In the genomic region with DNA sequence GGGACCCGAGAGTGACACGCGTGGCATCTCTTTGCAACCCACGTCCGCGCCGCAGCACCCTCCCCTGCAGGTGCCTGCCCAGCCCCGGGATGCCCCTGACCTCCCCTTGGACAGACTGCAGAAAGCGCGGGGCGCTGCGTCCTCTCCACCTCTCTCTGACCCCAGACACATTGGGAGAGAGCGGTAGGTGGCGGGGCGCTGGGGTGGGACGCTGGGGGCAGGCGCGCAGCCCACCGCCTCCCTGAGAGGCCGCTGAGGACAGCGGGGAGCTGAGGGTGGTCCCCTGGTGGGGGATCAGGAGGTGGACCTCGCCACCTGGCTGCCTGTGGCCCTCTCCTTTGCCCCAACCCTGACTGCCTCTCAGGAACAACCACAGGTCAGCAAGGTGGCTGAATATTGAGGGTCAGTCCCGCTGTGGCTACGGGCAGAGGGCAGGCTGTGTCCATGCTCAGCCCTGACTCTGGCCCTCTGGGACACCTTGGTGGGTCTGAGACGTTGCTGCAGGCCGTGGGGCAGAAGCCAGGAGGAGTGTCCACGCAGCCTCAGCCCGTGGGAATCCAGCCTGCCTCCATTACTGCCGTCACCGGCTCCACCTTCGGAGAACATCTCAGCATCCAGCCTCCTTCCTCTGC, we compare ENCODE assay signal across 7 cellular contexts. TPM values are rescaled to one million over a fixed set of nuclear protein-coding genes. Genes with fewer than 3 reads are reported as not detected.
DNase-seq lines count a peak whose midpoint lies in the region; ATAC-seq, FAIRE-seq and TF ChIP-seq lines count a peak whose summit lies in the region.
"Had no signal": no experiment of that assay in that cellular context is flagged by ENCODE, and none has a peak within 500 bp of the region (broad histone marks: within the 10 kb centered on the region; RNA-seq: fewer than 3 reads in every experiment).

No MANE protein-coding gene starts in this region.

- TF ChIP-seq CTCF in K562 (IDR thresholded peaks at IDR 0.05 in 2 of 3, conservative IDR thresholded peaks at IDR 0.05 in 1 of 3; ENCODE audit: insufficient read depth in 2 of 3, low read depth in 1 of 3, low read length in 3 of 3) (no peak), nephron progenitor cell (IDR thresholded peaks at IDR 0.05) (no peak)

- no peaks in the 10 kb centered on the region for H3K9me3 Mint-ChIP-seq in nephron progenitor cell

- no peak for FAIRE-seq in K562 (lab: Jason Lieb, UNC)
- FAIRE-seq: TTC549 had no signal

- ATAC-seq in GM21825 (IDR thresholded peaks at IDR 0.05; ENCODE audit: unreplicated experiment) (peak; percentile 18), K562 (peak; percentile 56), HG03442 (IDR thresholded peaks at IDR 0.05; ENCODE audit: unreplicated experiment) (no peak)

- H3K36me3 ChIP-seq in K562 (ENCODE audit: control insufficient read depth, insufficient read depth, low read length), result peaks cover 30% of the 10 kb centered on the region

- peaks cover 3% of the 10 kb centered on the region for H3K27me3 Mint-ChIP-seq in nephron progenitor cell (ENCODE audit: low read depth, poor library complexity)

- in situ Hi-C loops in K562 (cut with MboI), result no loop called here

- DNase-seq in K562 (ENCODE audit: extremely low read depth in 1 of 4, low spot score in 3 of 4) (no peak), nephron progenitor cell (no peak), AG08395 (ENCODE audit: low spot score) (no peak)
- DNase-seq in activated CD8-positive, alpha-beta memory T cell treated with anti-CD3 and anti-CD28 coated beads for 24 hours, result no peak

- POLR2A ChIA-PET in K562 (lab: Yijun Ruan, JAX), result interaction anchor here (0.6 to 1.2 kb wide), 4 partner anchors 10 to 854 kb away, joined by 3 to 4 read pairs (median 3); no protein-coding TSS in a partner anchor

- H3K4me1 Mint-ChIP-seq in nephron progenitor cell, result peaks cover 49% of the 10 kb centered on the region

- H3K9ac ChIP-seq in K562 (ENCODE audit: insufficient read depth in 1 of 2, low read depth in 2 of 2, low read length in 2 of 2), result peak overlapping the region; percentile 69 to 97

- 26% methylated on average over 31 of the region's 31 CpGs for WGBS in K562 (ENCODE audit: insufficient coverage, low coverage, missing lambda C conversion rate)

- CTCF ChIA-PET in K562 (lab: Yijun Ruan, JAX; ENCODE audit: low intra/inter-chr PET ratio), result no interaction called here

- H3K27ac ChIP-seq in K562 (ENCODE audit: extremely low read depth, low read depth, low read length), result peak overlapping the region; percentile 89

- H3K79me2 ChIP-seq in K562 (ENCODE audit: control insufficient read depth, insufficient read depth, low read length), result peaks cover 49% of the 10 kb centered on the region

- TSS peak; percentile 71 for BruUV-seq in K562 (replicated peaks; lab: Mats Ljungman, UMichigan)

- peaks cover 10% of the 10 kb centered on the region for H3K36me3 Mint-ChIP-seq in nephron progenitor cell (ENCODE audit: low read depth)

- TF ChIP-seq RAD21 in K562 (CRISPR knock-in tag; conservative IDR thresholded peaks at IDR 0.05 in 1 of 2, IDR thresholded peaks at IDR 0.05 in 1 of 2), result no peak

- peak overlapping the region; percentile 80 for H3K4me3 Mint-ChIP-seq in nephron progenitor cell

- peaks cover 23% of the 10 kb centered on the region for H4K20me1 ChIP-seq in K562 (replicated peaks; ENCODE audit: control insufficient read depth, insufficient read depth, low read length)

- peak overlapping the region; percentile 97 for H3K4me3 ChIP-seq in K562

- H3K27me3 ChIP-seq in K562 (ENCODE audit: control insufficient read depth in 2 of 2, insufficient read depth in 2 of 2, low read length in 2 of 2), result no peaks in the 10 kb centered on the region

- no peak for TF ChIP-seq POLR2A in K562 (conservative IDR thresholded peaks at IDR 0.05)

- H2AFZ ChIP-seq in K562 (ENCODE audit: low read depth, low read length), result peak overlapping the region; percentile 86

- peak overlapping the region; percentile 81 for H3K4me2 ChIP-seq in K562 (ENCODE audit: insufficient read depth, low read length)

- no peaks in the 10 kb centered on the region for H3K9me3 ChIP-seq in K562 (replicated peaks; ENCODE audit: control insufficient read depth, insufficient read depth, low read depth, low read length)

- intact Hi-C loops in K562 (cut with micrococcal nuclease), result no loop called here

- H3K9me1 ChIP-seq in K562 (ENCODE audit: control insufficient read depth, insufficient read depth, low read length), result peaks cover 7% of the 10 kb centered on the region

- H3K27ac Mint-ChIP-seq in nephron progenitor cell, result no peak overlapping the region

- H3K4me1 ChIP-seq in K562 (replicated peaks in 1 of 2; ENCODE audit: control insufficient read depth in 2 of 2, insufficient read depth in 2 of 2, low read length in 2 of 2), result peaks cover 16 to 54% of the 10 kb centered on the region in 2 experiments; a peak in 4 of 5 replicates

- TF ChIP-seq EP300 in K562 (IDR thresholded peaks at IDR 0.05; ENCODE audit: low read length), result no peak

RNA-seq across cellular contexts. Expression of a gene that starts 0.8 kb away (rescaled TPM):
- total RNA-seq in K562 (2011; cell fraction: chromatin; rRNA removed; ENCODE audit: low replicate concordance), result 155 and 222 TPM in 2 replicates
- total RNA-seq in K562 (2011; cell fraction: nucleolus; rRNA removed), result 116 and 127 TPM in 2 replicates
- total RNA-seq in K562 (2011; cell fraction: nucleoplasm; rRNA removed), result 111 and 123 TPM in 2 replicates
- 110 and 124 TPM in 2 replicates for total RNA-seq in K562 (2014; rRNA removed)
- 47.1 and 51.5 TPM in 2 replicates for total RNA-seq in K562 (2014; rRNA removed; fragmentation: Illumina TruSeq; extraction: Trizol)
- 73.0 and 75.5 TPM in 2 replicates for total RNA-seq in K562 (2015; rRNA removed; fragmentation: Illumina TruSeq; extraction: Trizol)
- 109 and 112 TPM in 2 replicates for total RNA-seq in K562 (2021)
- polyA plus RNA-seq in K562 (2011; rRNA removed), result 36.4 and 45.5 TPM in 2 replicates
- 45.1 and 76.3 TPM in 2 replicates for polyA plus RNA-seq in K562 (2011; cell fraction: cytosol; rRNA removed)
- 61.5 and 87.2 TPM in 2 replicates for polyA plus RNA-seq in K562 (2011; cell fraction: nucleus; rRNA removed)
- 72.3 and 75.8 TPM in 2 replicates for polyA plus RNA-seq in K562 (2012)
- 81.5 and 83.2 TPM in 2 replicates for polyA plus RNA-seq in K562 (2014; fragmentation: Illumina TruSeq; extraction: Trizol)
- 1 to 10 TPM in 1 of 2 experiments, under 1 TPM in 1; 0.93 to 2.3 TPM for polyA plus RNA-seq in K562 (2014; fragmentation: Nextera tagmentation; extraction: Ambion mirVana)
- polyA plus RNA-seq in K562 (2014; rRNA removed), result 107 and 108 TPM in 2 replicates
- polyA minus RNA-seq in K562 (2011; rRNA and poly(A)+ RNA removed), result 12.5 and 14.9 TPM in 2 replicates
- 35.1 and 36.5 TPM in 2 replicates for polyA minus RNA-seq in K562 (2011; cell fraction: cytosol; rRNA and poly(A)+ RNA removed)
- 33.1 and 42.7 TPM in 2 replicates for polyA minus RNA-seq in K562 (2011; cell fraction: nucleus; rRNA and poly(A)+ RNA removed)

RNA-seq across cellular contexts. Expression of a gene that starts 5.8 kb away (rescaled TPM):
- 1.6 and 4.3 TPM in 2 replicates for total RNA-seq in K562 (2011; cell fraction: chromatin; rRNA removed; ENCODE audit: low replicate concordance)
- total RNA-seq in K562 (2011; cell fraction: nucleolus; rRNA removed), result 3.0 and 3.7 TPM in 2 replicates
- total RNA-seq in K562 (2011; cell fraction: nucleoplasm; rRNA removed), result 1.4 and 2.1 TPM in 2 replicates
- total RNA-seq in K562 (2014; rRNA removed) (0.53 and 0.64 TPM in 2 replicates), K562 (2014; rRNA removed; fragmentation: Illumina TruSeq; extraction: Trizol) (0.06 TPM in 1 of 2 replicates, not detected in the other), K562 (2015; rRNA removed; fragmentation: Illumina TruSeq; extraction: Trizol) (0.29 and 0.38 TPM in 2 replicates), K562 (2021) (0.73 and 0.87 TPM in 2 replicates)
- polyA plus RNA-seq in K562 (2011; rRNA removed) (0.38 and 0.92 TPM in 2 replicates), K562 (2014; fragmentation: Illumina TruSeq; extraction: Trizol) (0.04 and 0.26 TPM in 2 replicates), K562 (2014; fragmentation: Nextera tagmentation; extraction: Ambion mirVana) (under 1 TPM in 1 of 2 experiments, not detected in 1; 0.01 TPM), K562 (2014; rRNA removed) (1.1 TPM in 2 replicates)
- polyA plus RNA-seq in K562 (2011; cell fraction: cytosol; rRNA removed), result 0.71 and 1.8 TPM in 2 replicates
- polyA plus RNA-seq in K562 (2011; cell fraction: nucleus; rRNA removed), result 8.1 and 14.5 TPM in 2 replicates
- 0.79 and 1.9 TPM in 2 replicates for polyA plus RNA-seq in K562 (2012)
- 0.09 and 0.11 TPM in 2 replicates for polyA minus RNA-seq in K562 (2011; rRNA and poly(A)+ RNA removed)
- not detected in 2 replicates for polyA minus RNA-seq in K562 (2011; cell fraction: cytosol; rRNA and poly(A)+ RNA removed)
- 0.94 and 1.3 TPM in 2 replicates for polyA minus RNA-seq in K562 (2011; cell fraction: nucleus; rRNA and poly(A)+ RNA removed)

RNA-seq across cellular contexts. Expression of a gene that starts 27.9 kb away (rescaled TPM):
- total RNA-seq in K562 (2011; cell fraction: chromatin; rRNA removed; ENCODE audit: low replicate concordance), result 2.5 and 12.6 TPM in 2 replicates
- 9.5 and 10.8 TPM in 2 replicates for total RNA-seq in K562 (2011; cell fraction: nucleolus; rRNA removed)
- 4.3 and 7.0 TPM in 2 replicates for total RNA-seq in K562 (2011; cell fraction: nucleoplasm; rRNA removed)
- 1.3 and 1.6 TPM in 2 replicates for total RNA-seq in K562 (2014; rRNA removed)
- total RNA-seq in K562 (2014; rRNA removed; fragmentation: Illumina TruSeq; extraction: Trizol), result not detected in 2 replicates
- 0.58 and 0.75 TPM in 2 replicates for total RNA-seq in K562 (2015; rRNA removed; fragmentation: Illumina TruSeq; extraction: Trizol)
- total RNA-seq in K562 (2021), result 2.2 and 3.7 TPM in 2 replicates
- polyA plus RNA-seq in K562 (2011; rRNA removed), result 0.43 and 1.1 TPM in 2 replicates
- polyA plus RNA-seq in K562 (2011; cell fraction: cytosol; rRNA removed), result 0.50 and 1.2 TPM in 2 replicates
- polyA plus RNA-seq in K562 (2011; cell fraction: nucleus; rRNA removed), result 18.7 and 21.7 TPM in 2 replicates
- 1.6 and 4.8 TPM in 2 replicates for polyA plus RNA-seq in K562 (2012)
- polyA plus RNA-seq in K562 (2014; fragmentation: Illumina TruSeq; extraction: Trizol), result 1.1 TPM in 1 of 2 replicates, not detected in the other
- polyA plus RNA-seq in K562 (2014; fragmentation: Nextera tagmentation; extraction: Ambion mirVana), result under 1 TPM in 1 of 2 experiments, not detected in 1; 0.11 TPM
- 1.3 and 4.3 TPM in 2 replicates for polyA plus RNA-seq in K562 (2014; rRNA removed)
- not detected in 2 replicates for polyA minus RNA-seq in K562 (2011; rRNA and poly(A)+ RNA removed)
- polyA minus RNA-seq in K562 (2011; cell fraction: cytosol; rRNA and poly(A)+ RNA removed), result not detected in 2 replicates
- 1.1 and 1.8 TPM in 2 replicates for polyA minus RNA-seq in K562 (2011; cell fraction: nucleus; rRNA and poly(A)+ RNA removed)

RNA-seq across cellular contexts. Expression of a gene that starts 33.3 kb away (rescaled TPM):
- 140 and 407 TPM in 2 replicates for total RNA-seq in K562 (2011; cell fraction: chromatin; rRNA removed; ENCODE audit: low replicate concordance)
- total RNA-seq in K562 (2011; cell fraction: nucleolus; rRNA removed), result 278 and 333 TPM in 2 replicates
- 136 and 156 TPM in 2 replicates for total RNA-seq in K562 (2011; cell fraction: nucleoplasm; rRNA removed)
- 29.6 and 33.3 TPM in 2 replicates for total RNA-seq in K562 (2014; rRNA removed)
- total RNA-seq in K562 (2014; rRNA removed; fragmentation: Illumina TruSeq; extraction: Trizol), result 1.9 and 3.5 TPM in 2 replicates
- total RNA-seq in K562 (2015; rRNA removed; fragmentation: Illumina TruSeq; extraction: Trizol), result 14.0 and 15.2 TPM in 2 replicates
- 44.1 and 49.0 TPM in 2 replicates for total RNA-seq in K562 (2021)
- polyA plus RNA-seq in K562 (2011; rRNA removed), result 12.0 and 27.1 TPM in 2 replicates
- 8.5 and 20.8 TPM in 2 replicates for polyA plus RNA-seq in K562 (2011; cell fraction: cytosol; rRNA removed)
- polyA plus RNA-seq in K562 (2011; cell fraction: nucleus; rRNA removed), result 346 and 462 TPM in 2 replicates
- polyA plus RNA-seq in K562 (2012), result 38.9 and 49.6 TPM in 2 replicates
- 7.2 and 11.8 TPM in 2 replicates for polyA plus RNA-seq in K562 (2014; fragmentation: Illumina TruSeq; extraction: Trizol)
- under 1 TPM; 0.01 to 0.06 TPM for polyA plus RNA-seq in K562 (2014; fragmentation: Nextera tagmentation; extraction: Ambion mirVana)
- polyA plus RNA-seq in K562 (2014; rRNA removed), result 43.8 and 44.8 TPM in 2 replicates
- 6.3 and 10.7 TPM in 2 replicates for polyA minus RNA-seq in K562 (2011; rRNA and poly(A)+ RNA removed)
- 13.7 and 15.3 TPM in 2 replicates for polyA minus RNA-seq in K562 (2011; cell fraction: cytosol; rRNA and poly(A)+ RNA removed)
- polyA minus RNA-seq in K562 (2011; cell fraction: nucleus; rRNA and poly(A)+ RNA removed), result 42.4 and 46.1 TPM in 2 replicates

RNA-seq across cellular contexts. Expression of a gene that starts 34.0 kb away (rescaled TPM):
- 13.3 and 63.1 TPM in 2 replicates for total RNA-seq in K562 (2011; cell fraction: chromatin; rRNA removed; ENCODE audit: low replicate concordance)
- total RNA-seq in K562 (2011; cell fraction: nucleolus; rRNA removed), result 74.5 and 90.1 TPM in 2 replicates
- total RNA-seq in K562 (2011; cell fraction: nucleoplasm; rRNA removed), result 23.2 and 31.2 TPM in 2 replicates
- total RNA-seq in K562 (2014; rRNA removed) (86.9 and 103 TPM in 2 replicates), K562 (2014; rRNA removed; fragmentation: Illumina TruSeq; extraction: Trizol) (5.6 and 7.0 TPM in 2 replicates), K562 (2015; rRNA removed; fragmentation: Illumina TruSeq; extraction: Trizol) (29.7 and 31.4 TPM in 2 replicates), K562 (2021) (80.1 and 83.0 TPM in 2 replicates)
- polyA plus RNA-seq in K562 (2011; rRNA removed) (13.6 and 22.4 TPM in 2 replicates), K562 (2014; fragmentation: Illumina TruSeq; extraction: Trizol) (10.5 and 25.1 TPM in 2 replicates), K562 (2014; fragmentation: Nextera tagmentation; extraction: Ambion mirVana) (1 to 10 TPM in 1 of 2 experiments, under 1 TPM in 1; 0.62 to 1.7 TPM), K562 (2014; rRNA removed) (68.5 and 76.0 TPM in 2 replicates)
- polyA plus RNA-seq in K562 (2011; cell fraction: cytosol; rRNA removed), result 29.8 and 137 TPM in 2 replicates
- 41.7 and 71.9 TPM in 2 replicates for polyA plus RNA-seq in K562 (2011; cell fraction: nucleus; rRNA removed)
- 35.1 and 53.3 TPM in 2 replicates for polyA plus RNA-seq in K562 (2012)
- 3.5 and 5.7 TPM in 2 replicates for polyA minus RNA-seq in K562 (2011; rRNA and poly(A)+ RNA removed)
- 22.0 and 25.8 TPM in 2 replicates for polyA minus RNA-seq in K562 (2011; cell fraction: cytosol; rRNA and poly(A)+ RNA removed)
- 33.5 and 38.2 TPM in 2 replicates for polyA minus RNA-seq in K562 (2011; cell fraction: nucleus; rRNA and poly(A)+ RNA removed)
